In the genomic region with DNA sequence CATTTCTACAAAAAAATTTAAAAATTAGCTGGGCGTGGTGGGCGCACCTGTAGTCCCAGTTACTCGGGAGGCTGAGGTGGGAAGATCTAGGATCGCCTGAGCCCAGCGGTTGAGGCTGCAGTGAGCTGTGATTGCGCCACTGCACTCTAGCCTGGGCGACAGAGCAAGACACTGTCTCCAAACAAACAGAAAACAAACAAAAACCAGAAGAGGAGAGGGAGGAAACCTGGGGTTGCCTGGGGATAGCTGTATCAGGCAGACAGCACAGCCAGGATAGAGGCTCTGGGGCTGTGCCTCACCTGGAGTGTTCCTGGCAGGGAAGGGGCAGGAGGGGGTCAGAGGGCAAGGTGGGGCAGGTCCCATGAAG, we compare ENCODE assay signal across 1 cellular context.
TF ChIP-seq lines count a peak whose summit lies in the region.

No MANE protein-coding gene starts in this region.

TF ChIP-seq in HepG2, 621 proteins besides CTCF, POLR2A, EP300 and RAD21 (continued from another document and continues in another):
- TF ChIP-seq, protein P1, sequence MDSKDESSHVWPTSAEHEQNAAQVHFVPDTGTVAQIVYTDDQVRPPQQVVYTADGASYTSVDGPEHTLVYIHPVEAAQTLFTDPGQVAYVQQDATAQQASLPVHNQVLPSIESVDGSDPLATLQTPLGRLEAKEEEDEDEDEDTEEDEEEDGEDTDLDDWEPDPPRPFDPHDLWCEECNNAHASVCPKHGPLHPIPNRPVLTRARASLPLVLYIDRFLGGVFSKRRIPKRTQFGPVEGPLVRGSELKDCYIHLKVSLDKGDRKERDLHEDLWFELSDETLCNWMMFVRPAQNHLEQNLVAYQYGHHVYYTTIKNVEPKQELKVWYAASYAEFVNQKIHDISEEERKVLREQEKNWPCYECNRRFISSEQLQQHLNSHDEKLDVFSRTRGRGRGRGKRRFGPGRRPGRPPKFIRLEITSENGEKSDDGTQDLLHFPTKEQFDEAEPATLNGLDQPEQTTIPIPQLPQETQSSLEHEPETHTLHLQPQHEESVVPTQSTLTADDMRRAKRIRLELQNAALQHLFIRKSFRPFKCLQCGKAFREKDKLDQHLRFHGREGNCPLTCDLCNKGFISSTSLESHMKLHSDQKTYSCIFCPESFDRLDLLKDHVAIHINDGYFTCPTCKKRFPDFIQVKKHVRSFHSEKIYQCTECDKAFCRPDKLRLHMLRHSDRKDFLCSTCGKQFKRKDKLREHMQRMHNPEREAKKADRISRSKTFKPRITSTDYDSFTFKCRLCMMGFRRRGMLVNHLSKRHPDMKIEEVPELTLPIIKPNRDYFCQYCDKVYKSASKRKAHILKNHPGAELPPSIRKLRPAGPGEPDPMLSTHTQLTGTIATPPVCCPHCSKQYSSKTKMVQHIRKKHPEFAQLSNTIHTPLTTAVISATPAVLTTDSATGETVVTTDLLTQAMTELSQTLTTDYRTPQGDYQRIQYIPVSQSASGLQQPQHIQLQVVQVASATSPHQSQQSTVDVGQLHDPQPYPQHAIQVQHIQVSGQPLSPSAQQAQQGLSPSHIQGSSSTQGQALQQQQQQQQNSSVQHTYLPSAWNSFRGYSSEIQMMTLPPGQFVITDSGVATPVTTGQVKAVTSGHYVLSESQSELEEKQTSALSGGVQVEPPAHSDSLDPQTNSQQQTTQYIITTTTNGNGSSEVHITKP (CRISPR knock-in tag; IDR thresholded peaks at IDR 0.05; ENCODE audit: low read depth) = no peak
- TF ChIP-seq ZNF407 (CRISPR knock-in tag; IDR thresholded peaks at IDR 0.05; ENCODE audit: not compliant biosample characterization) = no peak
- no peak for TF ChIP-seq PLRG1 (conservative IDR thresholded peaks at IDR 0.05)
- TF ChIP-seq FOXJ3 (CRISPR knock-in tag; IDR thresholded peaks at IDR 0.05; ENCODE audit: borderline replicate concordance) = peak; percentile 42; the same call in 1 of the 2 replicates
- TF ChIP-seq ZFP36 (IDR thresholded peaks at IDR 0.05; ENCODE audit: borderline replicate concordance, low read depth, low read length, partially characterized antibody) = no peak
- TF ChIP-seq, protein P2, sequence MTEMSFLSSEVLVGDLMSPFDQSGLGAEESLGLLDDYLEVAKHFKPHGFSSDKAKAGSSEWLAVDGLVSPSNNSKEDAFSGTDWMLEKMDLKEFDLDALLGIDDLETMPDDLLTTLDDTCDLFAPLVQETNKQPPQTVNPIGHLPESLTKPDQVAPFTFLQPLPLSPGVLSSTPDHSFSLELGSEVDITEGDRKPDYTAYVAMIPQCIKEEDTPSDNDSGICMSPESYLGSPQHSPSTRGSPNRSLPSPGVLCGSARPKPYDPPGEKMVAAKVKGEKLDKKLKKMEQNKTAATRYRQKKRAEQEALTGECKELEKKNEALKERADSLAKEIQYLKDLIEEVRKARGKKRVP (CRISPR knock-in tag; IDR thresholded peaks at IDR 0.05) = peak in 1 of 2 experiments; percentile 63; a peak in 1 of 4 replicates
- TF ChIP-seq, protein P3, sequence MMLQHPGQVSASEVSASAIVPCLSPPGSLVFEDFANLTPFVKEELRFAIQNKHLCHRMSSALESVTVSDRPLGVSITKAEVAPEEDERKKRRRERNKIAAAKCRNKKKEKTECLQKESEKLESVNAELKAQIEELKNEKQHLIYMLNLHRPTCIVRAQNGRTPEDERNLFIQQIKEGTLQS (CRISPR knock-in tag; IDR thresholded peaks at IDR 0.05) = no peak
- peak; percentile 14; the same call in 1 of the 2 replicates for TF ChIP-seq ZFP37 (CRISPR knock-in tag; IDR thresholded peaks at IDR 0.05; ENCODE audit: borderline replicate concordance)
- no peak for TF ChIP-seq ZNF83 (CRISPR knock-in tag; IDR thresholded peaks at IDR 0.05; ENCODE audit: borderline replicate concordance)
- no peak for TF ChIP-seq ZNF282 (IDR thresholded peaks at IDR 0.05; ENCODE audit: partially characterized antibody)
- no peak for TF ChIP-seq ZNF138 (CRISPR knock-in tag; IDR thresholded peaks at IDR 0.05; ENCODE audit: low read depth)
- peak; percentile 76 for TF ChIP-seq SKI (IDR thresholded peaks at IDR 0.05; ENCODE audit: partially characterized antibody)
- TF ChIP-seq ZNF337 (CRISPR knock-in tag; IDR thresholded peaks at IDR 0.05; ENCODE audit: borderline replicate concordance, low read depth) = no peak
- TF ChIP-seq, protein P4, sequence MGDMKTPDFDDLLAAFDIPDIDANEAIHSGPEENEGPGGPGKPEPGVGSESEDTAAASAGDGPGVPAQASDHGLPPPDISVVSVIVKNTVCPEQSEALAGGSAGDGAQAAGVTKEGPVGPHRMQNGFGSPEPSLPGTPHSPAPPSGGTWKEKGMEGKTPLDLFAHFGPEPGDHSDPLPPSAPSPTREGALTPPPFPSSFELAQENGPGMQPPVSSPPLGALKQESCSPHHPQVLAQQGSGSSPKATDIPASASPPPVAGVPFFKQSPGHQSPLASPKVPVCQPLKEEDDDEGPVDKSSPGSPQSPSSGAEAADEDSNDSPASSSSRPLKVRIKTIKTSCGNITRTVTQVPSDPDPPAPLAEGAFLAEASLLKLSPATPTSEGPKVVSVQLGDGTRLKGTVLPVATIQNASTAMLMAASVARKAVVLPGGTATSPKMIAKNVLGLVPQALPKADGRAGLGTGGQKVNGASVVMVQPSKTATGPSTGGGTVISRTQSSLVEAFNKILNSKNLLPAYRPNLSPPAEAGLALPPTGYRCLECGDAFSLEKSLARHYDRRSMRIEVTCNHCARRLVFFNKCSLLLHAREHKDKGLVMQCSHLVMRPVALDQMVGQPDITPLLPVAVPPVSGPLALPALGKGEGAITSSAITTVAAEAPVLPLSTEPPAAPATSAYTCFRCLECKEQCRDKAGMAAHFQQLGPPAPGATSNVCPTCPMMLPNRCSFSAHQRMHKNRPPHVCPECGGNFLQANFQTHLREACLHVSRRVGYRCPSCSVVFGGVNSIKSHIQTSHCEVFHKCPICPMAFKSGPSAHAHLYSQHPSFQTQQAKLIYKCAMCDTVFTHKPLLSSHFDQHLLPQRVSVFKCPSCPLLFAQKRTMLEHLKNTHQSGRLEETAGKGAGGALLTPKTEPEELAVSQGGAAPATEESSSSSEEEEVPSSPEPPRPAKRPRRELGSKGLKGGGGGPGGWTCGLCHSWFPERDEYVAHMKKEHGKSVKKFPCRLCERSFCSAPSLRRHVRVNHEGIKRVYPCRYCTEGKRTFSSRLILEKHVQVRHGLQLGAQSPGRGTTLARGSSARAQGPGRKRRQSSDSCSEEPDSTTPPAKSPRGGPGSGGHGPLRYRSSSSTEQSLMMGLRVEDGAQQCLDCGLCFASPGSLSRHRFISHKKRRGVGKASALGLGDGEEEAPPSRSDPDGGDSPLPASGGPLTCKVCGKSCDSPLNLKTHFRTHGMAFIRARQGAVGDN (CRISPR knock-in tag; IDR thresholded peaks at IDR 0.05) = no peak
- no peak for TF ChIP-seq HIC2 (CRISPR knock-in tag; IDR thresholded peaks at IDR 0.05; ENCODE audit: low read depth)
- peak; percentile 38 for TF ChIP-seq ZMYM2 (CRISPR knock-in tag; IDR thresholded peaks at IDR 0.05)
- no peak; the same call in 1 of the 2 replicates for TF ChIP-seq RNF2 (conservative IDR thresholded peaks at IDR 0.05; ENCODE audit: low read depth)
- no peak for TF ChIP-seq IKZF1 (IDR thresholded peaks at IDR 0.05)
- no peak for TF ChIP-seq ZFP62 (CRISPR knock-in tag; IDR thresholded peaks at IDR 0.05)
- TF ChIP-seq JUND (CRISPR knock-in tag; IDR thresholded peaks at IDR 0.05) = no peak
- TF ChIP-seq HMGXB3 (CRISPR knock-in tag; IDR thresholded peaks at IDR 0.05; ENCODE audit: borderline replicate concordance) = no peak
- no peak for TF ChIP-seq ZFY (CRISPR knock-in tag; IDR thresholded peaks at IDR 0.05)
- TF ChIP-seq MXD4 (CRISPR knock-in tag; IDR thresholded peaks at IDR 0.05) = 0 out of 2 replicates have a peak, but pooled peaks have one; percentile 4
- TF ChIP-seq SP5 (CRISPR knock-in tag; IDR thresholded peaks at IDR 0.05; ENCODE audit: borderline replicate concordance, low read depth) = peak; percentile 52; the same call in 1 of the 2 replicates
- TF ChIP-seq NONO (IDR thresholded peaks at IDR 0.05) = no peak
- TF ChIP-seq NONO (CRISPR knock-in tag; conservative IDR thresholded peaks at IDR 0.05) = no peak; the same call in 1 of the 2 replicates
- no peak for TF ChIP-seq PAWR (CRISPR knock-in tag; IDR thresholded peaks at IDR 0.05; ENCODE audit: borderline replicate concordance)
- peak; percentile 98 for TF ChIP-seq ZMYM3 (CRISPR knock-in tag; IDR thresholded peaks at IDR 0.05)
